27 cellular contexts compared by ENCODE assay signal in genomic region chr5:8981496-8981895, GRCh38.
DNase-seq lines count a peak whose midpoint lies in the region; ATAC-seq and TF ChIP-seq lines count a peak whose summit lies in the region.
"Had no signal": no experiment of that assay in that cellular context is flagged by ENCODE, and none has a peak within 500 bp of the region (broad histone marks: within the 10 kb centered on the region; RNA-seq: fewer than 3 reads in every experiment).

No MANE protein-coding gene starts in this region.

- H3K4me3 ChIP-seq in breast epithelium (no peak overlapping the region), brain microvascular endothelial cell (ENCODE audit: low read depth, low read length) (no peak overlapping the region), endodermal cell (ENCODE audit: low read length) (no peak overlapping the region)
- H3K4me3 ChIP-seq: adrenal gland, skin epidermis had no signal

- CTCF ChIA-PET in MCF 10A (lab: Yijun Ruan, JAX), result interaction anchor here (0.9 kb wide), 1 partner anchor 10 kb away, joined by 4 read pairs; no protein-coding TSS in a partner anchor

- H3K9me3 Mint-ChIP-seq in MCF 10A (ENCODE audit: unreplicated experiment) (no peaks in the 10 kb centered on the region), endodermal cell (no peaks in the 10 kb centered on the region)
- H3K9me3 Mint-ChIP-seq: activated CD4-positive, alpha-beta T cell treated with anti-CD3 and anti-CD28 coated beads, Interleukin-2, amount 10 ng/mL, durations not matched to agents 24 days and 14 days had no signal

- in situ Hi-C loops in brain microvascular endothelial cell (cut with HindIII; ENCODE audit: low pct_ligation_motif_present, low sequenced_read_pairs), result no loop called here

- H3K9me3 ChIP-seq in breast epithelium (no peaks in the 10 kb centered on the region), endodermal cell (ENCODE audit: control insufficient read depth, low read length) (no peaks in the 10 kb centered on the region)
- H3K9me3 ChIP-seq: adrenal gland had no signal

- H3K36me3 Mint-ChIP-seq in MCF 10A (ENCODE audit: insufficient read depth, unreplicated experiment) (no peaks in the 10 kb centered on the region), endodermal cell (ENCODE audit: low read depth) (no peaks in the 10 kb centered on the region)
- H3K36me3 Mint-ChIP-seq: natural killer cell had no signal

- H3K27ac ChIP-seq in breast epithelium, result no peak overlapping the region
- H3K27ac ChIP-seq in brain microvascular endothelial cell, result no peak overlapping the region
- no peak overlapping the region for H3K27ac ChIP-seq in foreskin keratinocyte
- H3K27ac ChIP-seq in endodermal cell (ENCODE audit: low read depth, low read length), result no peak overlapping the region
- H3K27ac ChIP-seq: 22Rv1, adrenal gland, C4-2B, skin epidermis had no signal

- H3K4me1 ChIP-seq in breast epithelium, result no peaks in the 10 kb centered on the region
- H3K4me1 ChIP-seq in foreskin keratinocyte, result peaks cover 15% of the 10 kb centered on the region
- H3K4me1 ChIP-seq in endodermal cell (ENCODE audit: control insufficient read depth, insufficient read depth, low read length), result no peaks in the 10 kb centered on the region
- H3K4me1 ChIP-seq: adrenal gland had no signal

- 84 to 86% methylated on average over 1 of the region's 1 CpG for WGBS in endodermal cell (ENCODE audit: insufficient coverage in 1 of 2, insufficient read length in 1 of 2), 2 experiments

- no peaks in the 10 kb centered on the region for H3K27me3 Mint-ChIP-seq in MCF 10A (ENCODE audit: insufficient read depth, unreplicated experiment)
- H3K27me3 Mint-ChIP-seq in endodermal cell (ENCODE audit: insufficient read depth), result no peaks in the 10 kb centered on the region
- H3K27me3 Mint-ChIP-seq: activated CD4-positive, alpha-beta T cell treated with anti-CD3 and anti-CD28 coated beads, Interleukin-2, amount 10 ng/mL, durations not matched to agents 24 days and 14 days; stimulated activated naive CD8-positive, alpha-beta T cell treated with anti-CD3 and anti-CD28 coated beads, Interleukin-15, amount 100 ng/mL, for 72 hours had no signal

- TF ChIP-seq POLR2A in breast epithelium (IDR thresholded peaks at IDR 0.05), result no peak

- no peaks in the 10 kb centered on the region for H3K27me3 ChIP-seq in breast epithelium
- H3K27me3 ChIP-seq in brain microvascular endothelial cell (replicated peaks), result no peaks in the 10 kb centered on the region
- no peaks in the 10 kb centered on the region for H3K27me3 ChIP-seq in foreskin keratinocyte
- no peaks in the 10 kb centered on the region for H3K27me3 ChIP-seq in endodermal cell (ENCODE audit: control insufficient read depth, insufficient read depth, low read length, poor library complexity, severe bottlenecking)
- H3K27me3 ChIP-seq: adrenal gland had no signal

- DNase-seq in MCF 10A (ENCODE audit: unreplicated experiment) (peak; percentile 61), breast epithelium (ENCODE audit: low spot score in 2 of 2) (no peak), brain microvascular endothelial cell (peak; percentile 59), foreskin keratinocyte (peak in 1 of 2 donors; percentile 36), NCI-H1048 (lab: John Stamatoyannopoulos, UW) (no peak), endodermal cell (no peak), HuH-7 (ENCODE audit: low spot score) (no peak)
- DNase-seq: activated CD4-positive, alpha-beta T cell treated with anti-CD3 and anti-CD28 coated beads, Interleukin-2, amount 10 ng/mL, durations not matched to agents 24 days and 14 days; activated CD8-positive, alpha-beta memory T cell treated with anti-CD3 and anti-CD28 coated beads, Interleukin-2, amount 50 U/mL, for 48 hours; activated effector memory CD4-positive, alpha-beta T cell treated with anti-CD3 and anti-CD28 coated beads, Interleukin-2, amount 50 U/mL, for 16 hours; adrenal gland; cerebellar nuclear complex; effector CD8-positive, alpha-beta T cell; foreskin melanocyte; KG1; mesendoderm; natural killer cell; NCI-H1105; NCI-H2107; NCI-H524 treated with DMSO at 0.1 percent for 48 hours; posterior cingulate gyrus; stimulated activated CD4-positive, alpha-beta T cell treated with anti-CD3 and anti-CD28 coated beads, Interleukin-2, amount 100 ng/mL, for 48 hours; stimulated activated naive CD8-positive, alpha-beta T cell treated with anti-CD3 and anti-CD28 coated beads, Interleukin-15, amount 100 ng/mL, for 72 hours had no signal

- ATAC-seq in foreskin keratinocyte, result peak; percentile 17
- ATAC-seq in GM21528 (IDR thresholded peaks at IDR 0.05; ENCODE audit: low FRiP score, unreplicated experiment), result no peak
- ATAC-seq: natural killer cell; stimulated activated naive CD8-positive, alpha-beta T cell treated with anti-CD3 and anti-CD28 coated beads, Interleukin-15, amount 100 ng/mL, for 72 hours had no signal

- H3K36me3 ChIP-seq in breast epithelium, result no peaks in the 10 kb centered on the region
- H3K36me3 ChIP-seq in brain microvascular endothelial cell (replicated peaks), result no peaks in the 10 kb centered on the region
- no peaks in the 10 kb centered on the region for H3K36me3 ChIP-seq in endodermal cell (ENCODE audit: control insufficient read depth, insufficient read depth, low read length)
- H3K36me3 ChIP-seq: adrenal gland had no signal

- H3K4me3 Mint-ChIP-seq in MCF 10A (ENCODE audit: unreplicated experiment) (no peak overlapping the region), endodermal cell (no peak overlapping the region)
- H3K4me3 Mint-ChIP-seq: activated CD4-positive, alpha-beta T cell treated with anti-CD3 and anti-CD28 coated beads, Interleukin-2, amount 10 ng/mL, durations not matched to agents 24 days and 14 days; natural killer cell; stimulated activated naive CD8-positive, alpha-beta T cell treated with anti-CD3 and anti-CD28 coated beads, Interleukin-15, amount 100 ng/mL, for 72 hours had no signal

- H3K4me1 Mint-ChIP-seq in MCF 10A (ENCODE audit: insufficient read depth, unreplicated experiment), result peaks cover 11% of the 10 kb centered on the region
- H3K4me1 Mint-ChIP-seq in endodermal cell, result peaks cover 4% of the 10 kb centered on the region
- H3K4me1 Mint-ChIP-seq: activated CD4-positive, alpha-beta T cell treated with anti-CD3 and anti-CD28 coated beads, Interleukin-2, amount 10 ng/mL, durations not matched to agents 24 days and 14 days; natural killer cell; stimulated activated naive CD8-positive, alpha-beta T cell treated with anti-CD3 and anti-CD28 coated beads, Interleukin-15, amount 100 ng/mL, for 72 hours had no signal

- POLR2A ChIA-PET in MCF 10A (lab: Yijun Ruan, JAX), result interaction anchor here (0.5 to 0.9 kb wide), 3 partner anchors 10 to 193 kb away, joined by 3 to 4 read pairs (median 4); no protein-coding TSS in a partner anchor

- peak overlapping the region; percentile 58 for H3K27ac Mint-ChIP-seq in MCF 10A (ENCODE audit: low read depth, unreplicated experiment)
- no peak overlapping the region for H3K27ac Mint-ChIP-seq in endodermal cell
- H3K27ac Mint-ChIP-seq: activated CD4-positive, alpha-beta T cell treated with anti-CD3 and anti-CD28 coated beads, Interleukin-2, amount 10 ng/mL, durations not matched to agents 24 days and 14 days; natural killer cell; stimulated activated naive CD8-positive, alpha-beta T cell treated with anti-CD3 and anti-CD28 coated beads, Interleukin-15, amount 100 ng/mL, for 72 hours had no signal

- TF ChIP-seq CTCF in MCF 10A (IDR thresholded peaks at IDR 0.05; ENCODE audit: unreplicated experiment), result no peak
- no peak for TF ChIP-seq CTCF in breast epithelium (IDR thresholded peaks at IDR 0.05)
- TF ChIP-seq CTCF in brain microvascular endothelial cell (IDR thresholded peaks at IDR 0.05; ENCODE audit: low read depth, low read length, missing control alignments), result no peak
- TF ChIP-seq CTCF in foreskin keratinocyte (conservative IDR thresholded peaks at IDR 0.05), result no peak
- no peak for TF ChIP-seq CTCF in endodermal cell (conservative IDR thresholded peaks at IDR 0.05)

- intact Hi-C loops in MCF 10A (cut with micrococcal nuclease) (no loop called here), breast epithelium (cut with DNase I; ENCODE audit: low total_unique reads) (no loop called here)

- H3K9ac ChIP-seq in endodermal cell (ENCODE audit: extremely low read depth, low read length, poor library complexity, severe bottlenecking), result no peak overlapping the region

- BruUV-seq in MCF 10A (replicated peaks; lab: Mats Ljungman, UMichigan), result TSS peak; percentile 27

Comparison
In these comparisons a context has a peak if more than half of its experiments do, and no peak if none do; other contexts are left out.
1. DNase-seq: peak in MCF 10A (single experiment) and brain microvascular endothelial cell (single experiment); none in breast epithelium (0 of 2), NCI-H1048 (single experiment), endodermal cell (single experiment) and HuH-7 (single experiment).